In genomic region chr14:47675489-47676300, GRCh38 we compare ENCODE assay signal across 8 cellular contexts. TPM values are rescaled to one million over a fixed set of nuclear protein-coding genes. Genes with fewer than 3 reads are reported as not detected.
DNase-seq lines count a peak whose midpoint lies in the region; ATAC-seq, FAIRE-seq and TF ChIP-seq lines count a peak whose summit lies in the region.

Gene MDGA2 (minus strand): TSS chr14:47675605.

- H3K36me3 ChIP-seq in bronchial epithelial cell (ENCODE audit: control insufficient read depth, insufficient read depth, low read length) (no peaks in the 10 kb centered on the region), mesodermal cell (ENCODE audit: control insufficient read depth, insufficient read depth, low read length) (no peaks in the 10 kb centered on the region)

- no peak for TF ChIP-seq POLR2A in GM12891 (IDR thresholded peaks at IDR 0.05; ENCODE audit: low read depth, low read length)

- H3K4me3 ChIP-seq in Jurkat, Clone E6-1 (ENCODE audit: low read length): peak within 1 kb of the TSS; percentile 5; the same call in 1 of the 2 replicates
- H3K4me3 ChIP-seq in bronchial epithelial cell (ENCODE audit: low read depth, low read length): no peak within 1 kb of the TSS
- H3K4me3 ChIP-seq in mesodermal cell (ENCODE audit: extremely low read depth, insufficient read depth, low read length, poor library complexity, severe bottlenecking): peak within 1 kb of the TSS; percentile 47

- no peak within 1 kb of the TSS for H3K27ac ChIP-seq in mesodermal cell (ENCODE audit: low read depth, low read length, severe bottlenecking)

- no peak for TF ChIP-seq CTCF in bronchial epithelial cell (IDR thresholded peaks at IDR 0.05; ENCODE audit: insufficient read depth, low read length, severe bottlenecking)

- no peaks in the 10 kb centered on the region for H3K9me3 ChIP-seq in mesodermal cell (ENCODE audit: control insufficient read depth, low read length)

- peak; percentile 20 for DNase-seq in GM12891 (ENCODE audit: insufficient read length, low spot score)
- no peak for DNase-seq in Jurkat, Clone E6-1 (ENCODE audit: low read depth, low spot score)
- DNase-seq in bronchial epithelial cell (ENCODE audit: low read depth): peak; percentile 0
- DNase-seq in cerebellar nuclear complex (lab: John Stamatoyannopoulos, UW): no peak
- DNase-seq in mesenteric fat pad (ENCODE audit: low spot score): no peak
- no peak for DNase-seq in HCEC 1CT

- H3K4me1 ChIP-seq in mesodermal cell (ENCODE audit: control insufficient read depth, insufficient read depth, low read length, poor library complexity, severe bottlenecking): no peaks in the 10 kb centered on the region

- ATAC-seq in HG03342 (IDR thresholded peaks at IDR 0.05; ENCODE audit: unreplicated experiment): no peak

- FAIRE-seq in GM12891 (lab: Jason Lieb, UNC) (no peak), bronchial epithelial cell (lab: Jason Lieb, UNC) (no peak)

- 0% methylated on average over 34 to 62 of the region's 86 CpGs for WGBS in mesodermal cell (ENCODE audit: insufficient coverage in 2 of 2), 2 experiments

- peaks cover 22% of the 10 kb centered on the region for H3K27me3 ChIP-seq in bronchial epithelial cell (ENCODE audit: control insufficient read depth, insufficient read depth, low read length)

TF ChIP-seq in GM12891, 5 proteins besides CTCF, POLR2A, EP300 and RAD21:
- TF ChIP-seq PAX5 (IDR thresholded peaks at IDR 0.05; ENCODE audit: insufficient read depth, low read length, severe bottlenecking): no peak
- no peak for TF ChIP-seq POU2F2 (IDR thresholded peaks at IDR 0.05; ENCODE audit: low read depth, low read length)
- TF ChIP-seq SPI1 (IDR thresholded peaks at IDR 0.05; ENCODE audit: low read depth, low read length): no peak
- TF ChIP-seq TAF1 (IDR thresholded peaks at IDR 0.05; ENCODE audit: low read depth, low read length): no peak
- TF ChIP-seq POLR2AphosphoS5 (IDR thresholded peaks at IDR 0.05; ENCODE audit: low read depth, low read length): no peak

RNA-seq across cellular contexts. Expression of gene MDGA2, which starts in this region (rescaled TPM):
- not detected for polyA plus RNA-seq in GM12891 (2012; ENCODE audit: low read depth, missing spikeins)
- not detected for polyA plus RNA-seq in Jurkat, Clone E6-1 (2012; ENCODE audit: insufficient read depth, insufficient read length)
- total RNA-seq in bronchial epithelial cell (not detected in 2 replicates), mesenteric fat pad (not detected)
- 2.7 TPM for polyA plus RNA-seq in mesodermal cell (2013, experiment 1 of 2)
- polyA plus RNA-seq in mesodermal cell (2013, experiment 2 of 2): 1.4 TPM

Comparison
In these comparisons a context has a peak if more than half of its experiments do, and no peak if none do; other contexts are left out.
1. Peak in DNase-seq in bronchial epithelial cell; RNA of the gene not detected or under 1 TPM.